Comparison of ENCODE assay signal across 22 cellular contexts in the genomic region with DNA sequence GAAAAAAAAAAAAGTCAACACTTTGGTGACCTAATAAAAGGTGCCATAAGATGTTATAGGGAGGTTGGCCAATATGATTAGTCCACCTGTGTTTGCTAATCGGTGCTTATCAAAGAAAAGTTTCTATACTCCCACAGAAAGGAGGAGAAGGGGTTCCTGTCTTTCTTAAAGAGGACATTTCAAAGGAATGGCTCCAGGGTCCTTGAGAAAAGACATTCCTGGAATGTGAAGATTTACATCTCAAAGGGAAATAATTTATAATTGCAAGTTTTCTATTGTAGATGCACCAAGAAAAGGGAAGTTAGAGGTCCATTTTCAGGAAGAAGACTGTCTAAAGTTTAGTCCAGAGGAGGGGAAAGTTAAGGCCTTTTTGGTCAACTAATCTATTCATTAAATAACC.
DNase-seq lines count a peak whose midpoint lies in the region; ATAC-seq and TF ChIP-seq lines count a peak whose summit lies in the region.
"Had no signal": no experiment of that assay in that cellular context is flagged by ENCODE, and none has a peak within 500 bp of the region (broad histone marks: within the 10 kb centered on the region; RNA-seq: fewer than 3 reads in every experiment).

No MANE protein-coding gene starts in this region.

- ATAC-seq in WTC11: peak; percentile 73
- ATAC-seq in HG03196 (IDR thresholded peaks at IDR 0.05; ENCODE audit: unreplicated experiment): no peak
- ATAC-seq: GM12878, HepG2 had no signal

- H3K79me1 ChIP-seq in mesendoderm (ENCODE audit: low read length): no peaks in the 10 kb centered on the region

- no peak overlapping the region for H3K9ac ChIP-seq in HUES6 (ENCODE audit: low read length)
- no peak overlapping the region for H3K9ac ChIP-seq in mesendoderm (ENCODE audit: low read length)

- no peak overlapping the region for H3K4ac ChIP-seq in mesendoderm (ENCODE audit: low read depth, low read length)

- POLR2A ChIA-PET in WTC11 (lab: Charles Lee): no interaction called here

- no peaks in the 10 kb centered on the region for H3K79me2 ChIP-seq in mesendoderm (ENCODE audit: control insufficient read depth, insufficient read depth, low read length)

- no peak overlapping the region for H3K4me2 ChIP-seq in mesendoderm (ENCODE audit: low read length)

- TF ChIP-seq CTCF in WTC11 (IDR thresholded peaks at IDR 0.05): no peak

- CTCF ChIA-PET in WTC11 (lab: Charles Lee): no interaction called here

- no peak overlapping the region for H2BK5ac ChIP-seq in mesendoderm (ENCODE audit: low read length)

- H3K27ac ChIP-seq in HUES6 (ENCODE audit: low read depth, low read length): peak overlapping the region; percentile 30; the same call in 1 of the 2 replicates
- H3K27ac ChIP-seq in mesendoderm (ENCODE audit: low read depth, low read length): no peak overlapping the region
- H3K27ac ChIP-seq: HL-60 had no signal

- 0 out of 2 replicates have a peak overlapping the region, but pooled peaks have one; percentile 84 for H3K27ac Mint-ChIP-seq in WTC11
- H3K27ac Mint-ChIP-seq: CD4-positive, CD25-positive, alpha-beta regulatory T cell; IgD-negative memory B cell had no signal

- DNase-seq in MV-4-11 (lab: John Stamatoyannopoulos, UW): peak; percentile 31
- no peak for DNase-seq in WTC11 (ENCODE audit: low spot score)
- peak; percentile 21 for DNase-seq in mesendoderm
- DNase-seq in iPS-NIHi7 (ENCODE audit: extremely low spot score): no peak
- no peak for DNase-seq in NCI-H1694 treated with DMSO at 0.1 percent for 48 hours (lab: John Stamatoyannopoulos, UW)
- DNase-seq in kidney tubule cell (ENCODE audit: low spot score): no peak
- DNase-seq: ACHN; BE2C; C1 segment of cervical spinal cord; CD4-positive, CD25-positive, alpha-beta regulatory T cell; CD8-positive, alpha-beta memory T cell; COR-L47; DMS 273 treated with DMSO at 0.1 percent for 48 hours; DND-41; EL; HCEC 1CT had no signal

- H3K36me3 ChIP-seq in HUES6 (ENCODE audit: control insufficient read depth, insufficient read depth, low read length) (no peaks in the 10 kb centered on the region), mesendoderm (ENCODE audit: control insufficient read depth, insufficient read depth, low read length) (no peaks in the 10 kb centered on the region)
- H3K36me3 ChIP-seq: BE2C had no signal

- H3K4me3 Mint-ChIP-seq in WTC11: no peak overlapping the region
- H3K4me3 Mint-ChIP-seq: CD4-positive, CD25-positive, alpha-beta regulatory T cell; CD8-positive, alpha-beta memory T cell; IgD-negative memory B cell had no signal

- no peak overlapping the region for H2BK15ac ChIP-seq in mesendoderm (replicated peaks; ENCODE audit: low read depth)

- peaks cover 16% of the 10 kb centered on the region for H3K4me1 ChIP-seq in HUES6 (ENCODE audit: control insufficient read depth, insufficient read depth, low read length)
- peaks cover 4% of the 10 kb centered on the region for H3K4me1 ChIP-seq in mesendoderm (ENCODE audit: control insufficient read depth, low read depth, low read length)
- H3K4me1 ChIP-seq: BE2C had no signal

- peaks cover 39% of the 10 kb centered on the region for H3K4me1 Mint-ChIP-seq in WTC11
- H3K4me1 Mint-ChIP-seq: CD4-positive, CD25-positive, alpha-beta regulatory T cell; CD8-positive, alpha-beta memory T cell; IgD-negative memory B cell had no signal

- H3K27me3 ChIP-seq in HUES6 (ENCODE audit: control insufficient read depth, insufficient read depth, low read length): no peaks in the 10 kb centered on the region
- H3K27me3 ChIP-seq in mesendoderm (ENCODE audit: insufficient read depth, low read length, poor library complexity): no peaks in the 10 kb centered on the region
- H3K27me3 ChIP-seq: BE2C had no signal

- H3K4me3 ChIP-seq in HUES6 (ENCODE audit: low read depth, low read length) (no peak overlapping the region), mesendoderm (ENCODE audit: low read length) (no peak overlapping the region)
- H3K4me3 ChIP-seq: GM12878 had no signal

- no peak overlapping the region for H2AK5ac ChIP-seq in mesendoderm (ENCODE audit: low read length)

- no peak overlapping the region for H3K18ac ChIP-seq in mesendoderm (ENCODE audit: low read length)

- WGBS in mesendoderm (ENCODE audit: extremely low coverage, insufficient coverage, low lambda C conversion rate): no CpG with 5 or more reads among the region's 1 CpG

- H3K9me3 Mint-ChIP-seq in WTC11: peaks cover 15% of the 10 kb centered on the region

- no peaks in the 10 kb centered on the region for H3K9me3 ChIP-seq in HUES6 (ENCODE audit: control insufficient read depth, insufficient read depth, low read depth, low read length)
- H3K9me3 ChIP-seq: BE2C had no signal

- H4K5ac ChIP-seq in mesendoderm (ENCODE audit: low read length): no peak overlapping the region

- no peaks in the 10 kb centered on the region for H3K27me3 Mint-ChIP-seq in WTC11 (ENCODE audit: low read depth)
- H3K27me3 Mint-ChIP-seq: CD4-positive, CD25-positive, alpha-beta regulatory T cell; CD8-positive, alpha-beta memory T cell; IgD-negative memory B cell had no signal

- no peak overlapping the region for H3K56ac ChIP-seq in mesendoderm (ENCODE audit: low read length)

- H3K23ac ChIP-seq in mesendoderm (ENCODE audit: low read length): no peak overlapping the region

- H4K8ac ChIP-seq in mesendoderm (ENCODE audit: low read depth, low read length): no peak overlapping the region

- H2BK120ac ChIP-seq in mesendoderm (ENCODE audit: low read depth, low read length): no peak overlapping the region

- H3K36me3 Mint-ChIP-seq in WTC11: peaks cover 8% of the 10 kb centered on the region
- H3K36me3 Mint-ChIP-seq: CD4-positive, CD25-positive, alpha-beta regulatory T cell; CD8-positive, alpha-beta memory T cell; IgD-negative memory B cell had no signal

TF ChIP-seq in WTC11, 78 proteins besides CTCF, POLR2A, EP300 and RAD21:
- TF ChIP-seq GABPB1 (CRISPR knock-in tag; IDR thresholded peaks at IDR 0.05): no peak
- no peak for TF ChIP-seq ZBTB21 (CRISPR knock-in tag; IDR thresholded peaks at IDR 0.05; ENCODE audit: borderline replicate concordance)
- TF ChIP-seq EMX1 (CRISPR knock-in tag; IDR thresholded peaks at IDR 0.05): no peak
- no peak for TF ChIP-seq E2F1 (CRISPR knock-in tag; IDR thresholded peaks at IDR 0.05)
- no peak for TF ChIP-seq GTF2I (CRISPR knock-in tag; conservative IDR thresholded peaks at IDR 0.05)
- TF ChIP-seq, protein P1, sequence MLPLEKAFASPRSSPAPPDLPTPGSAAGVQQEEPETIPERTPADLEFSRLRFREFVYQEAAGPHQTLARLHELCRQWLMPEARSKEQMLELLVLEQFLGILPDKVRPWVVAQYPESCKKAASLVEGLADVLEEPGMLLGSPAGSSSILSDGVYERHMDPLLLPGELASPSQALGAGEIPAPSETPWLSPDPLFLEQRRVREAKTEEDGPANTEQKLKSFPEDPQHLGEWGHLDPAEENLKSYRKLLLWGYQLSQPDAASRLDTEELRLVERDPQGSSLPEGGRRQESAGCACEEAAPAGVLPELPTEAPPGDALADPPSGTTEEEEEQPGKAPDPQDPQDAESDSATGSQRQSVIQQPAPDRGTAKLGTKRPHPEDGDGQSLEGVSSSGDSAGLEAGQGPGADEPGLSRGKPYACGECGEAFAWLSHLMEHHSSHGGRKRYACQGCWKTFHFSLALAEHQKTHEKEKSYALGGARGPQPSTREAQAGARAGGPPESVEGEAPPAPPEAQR (CRISPR knock-in tag; IDR thresholded peaks at IDR 0.05): no peak
- no peak for TF ChIP-seq CREM (CRISPR knock-in tag; IDR thresholded peaks at IDR 0.05)
- no peak for TF ChIP-seq ZNF121 (CRISPR knock-in tag; IDR thresholded peaks at IDR 0.05)
- TF ChIP-seq MXD4 (CRISPR knock-in tag; IDR thresholded peaks at IDR 0.05; ENCODE audit: borderline replicate concordance): no peak
- no peak for TF ChIP-seq NFYB (CRISPR knock-in tag; conservative IDR thresholded peaks at IDR 0.05; ENCODE audit: low read depth)
- TF ChIP-seq OVOL2 (CRISPR knock-in tag; IDR thresholded peaks at IDR 0.05; ENCODE audit: borderline replicate concordance): no peak
- TF ChIP-seq MYBL2 (CRISPR knock-in tag; IDR thresholded peaks at IDR 0.05): no peak
- no peak for TF ChIP-seq ZNF138 (CRISPR knock-in tag; conservative IDR thresholded peaks at IDR 0.05)
- no peak for TF ChIP-seq ZNF232 (CRISPR knock-in tag; IDR thresholded peaks at IDR 0.05)

Comparison
In these comparisons a context has a peak if more than half of its experiments do, and no peak if none do; other contexts are left out.
1. DNase-seq: peak in MV-4-11 (single experiment) and mesendoderm (single experiment); none in WTC11 (single experiment), iPS-NIHi7 (single experiment), NCI-H1694 treated with DMSO at 0.1 percent for 48 hours (single experiment) and kidney tubule cell (single experiment).